Comparison of ENCODE assay signal across 8 cellular contexts in the genomic region with DNA sequence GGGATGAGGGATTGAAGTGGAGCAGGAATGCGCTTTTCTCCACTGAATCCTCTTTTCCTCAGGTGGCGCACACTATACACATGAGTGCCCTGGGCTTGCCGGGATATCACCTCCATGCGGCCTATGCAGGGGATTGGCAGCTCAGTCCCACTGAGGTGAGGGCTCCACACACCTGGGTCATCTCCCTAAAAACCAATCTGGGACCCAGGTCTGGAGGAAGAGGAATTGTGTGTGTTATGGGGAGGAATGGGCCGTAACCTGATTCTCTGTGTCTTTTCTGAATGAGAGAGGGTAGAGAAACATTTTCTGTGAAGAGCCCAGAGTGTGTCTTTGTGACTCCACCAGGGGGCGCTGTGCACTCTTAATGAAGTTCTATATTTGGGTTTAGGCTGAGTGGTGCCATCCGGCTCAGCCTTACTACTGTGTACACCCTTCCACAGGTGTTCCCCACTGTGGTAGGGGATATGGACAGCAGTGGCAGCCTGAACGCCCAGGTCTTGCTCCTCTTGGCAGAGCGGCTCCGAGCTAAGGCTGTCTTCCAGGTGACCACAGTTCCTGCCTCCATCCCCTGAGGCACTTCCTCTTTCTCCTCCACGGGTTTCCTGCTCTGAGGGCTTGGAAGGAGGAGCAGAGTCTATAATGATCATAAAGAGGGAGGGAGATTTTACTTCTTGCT. TPM values are rescaled to one million over a fixed set of nuclear protein-coding genes. Genes with fewer than 3 reads are reported as not detected.
DNase-seq lines count a peak whose midpoint lies in the region; ATAC-seq and TF ChIP-seq lines count a peak whose summit lies in the region.

No MANE protein-coding gene starts in this region.

- H3K27ac ChIP-seq in duodenal mucosa (ENCODE audit: low read depth, low read length) (no peak overlapping the region), lung (ENCODE audit: low read depth in 1 of 2, low read length in 1 of 2) (peak overlapping the region in 1 of 2 donors; percentile 17)

- peak overlapping the region; percentile 61 to 82 for H3K9ac ChIP-seq in duodenal mucosa (ENCODE audit: low read depth in 1 of 2, low read length in 2 of 2)

- TF ChIP-seq CTCF in lung (IDR thresholded peaks at IDR 0.05; ENCODE audit: control extremely low read depth, extremely low read depth) = peak; percentile 80

- H3K9me3 ChIP-seq in duodenal mucosa (ENCODE audit: control insufficient read depth in 1 of 2, low read length in 2 of 2) (no peaks in the 10 kb centered on the region), lung (ENCODE audit: control insufficient read depth in 2 of 2, insufficient read depth in 1 of 2, low read length in 1 of 2) (no peaks in the 10 kb centered on the region)

- peaks cover 37 to 40% of the 10 kb centered on the region in 2 donors for H3K4me1 ChIP-seq in duodenal mucosa (ENCODE audit: control insufficient read depth in 1 of 2, insufficient read depth in 2 of 2, low read length in 2 of 2)
- peaks cover 0 to 10% of the 10 kb centered on the region in 2 donors for H3K4me1 ChIP-seq in lung (ENCODE audit: control insufficient read depth in 2 of 2, insufficient read depth in 2 of 2, low read length in 2 of 2)

- no peaks in the 10 kb centered on the region for H3K27me3 ChIP-seq in duodenal mucosa (ENCODE audit: control insufficient read depth in 1 of 2, insufficient read depth in 2 of 2, low read length in 2 of 2)
- no peaks in the 10 kb centered on the region for H3K27me3 ChIP-seq in lung (ENCODE audit: control insufficient read depth, insufficient read depth)

- H3K36me3 ChIP-seq in duodenal mucosa (ENCODE audit: control insufficient read depth in 1 of 2, insufficient read depth in 2 of 2, low read length in 2 of 2) = peaks cover 22 to 30% of the 10 kb centered on the region in 2 donors
- peaks cover 15 to 24% of the 10 kb centered on the region in 2 donors for H3K36me3 ChIP-seq in lung (ENCODE audit: control insufficient read depth in 2 of 2, insufficient read depth in 2 of 2, low read length in 2 of 2)

- ATAC-seq in HG03571 (IDR thresholded peaks at IDR 0.05; ENCODE audit: unreplicated experiment) (peak; percentile 33), lung (ENCODE audit: insufficient read depth, low FRiP score) (peak; percentile 56)

- DNase-seq in activated gamma-delta T cell treated with Interleukin-2 at 50 U/mL for 16 hours (peak; percentile 93), activated gamma-delta T cell (lab: John Stamatoyannopoulos, UW) (no peak), NCI-H774 (lab: John Stamatoyannopoulos, UW) (peak; percentile 57), lung (ENCODE audit: low spot score) (peak; percentile 86)
- peak; percentile 90 to 93 for DNase-seq in activated CD4-positive, alpha-beta T cell treated with anti-CD3 and anti-CD28 coated beads, Interleukin-2, amount 50 U/mL, for 4 hours
- DNase-seq in stimulated activated CD4-positive, alpha-beta T cell treated with anti-CD3 and anti-CD28 coated beads, Interleukin-4, amount 100 ng/mL, for 24 hours = peak; percentile 92

- WGBS in lung, 2 donors = 33 to 39% methylated on average over 11 of the region's 11 CpGs

- H3K4me3 ChIP-seq in duodenal mucosa (ENCODE audit: low read depth in 1 of 2, low read length in 2 of 2) (peak overlapping the region; percentile 95 to 98), lung (no peak overlapping the region)

RNA-seq across cellular contexts. Expression of a gene that starts 1.5 kb away (rescaled TPM):
- total RNA-seq in lung = 10 to 100 TPM in 1 of 2 donors, 1 to 10 TPM in 1; 4.9 to 13.0 TPM
- 10 to 100 TPM in 1 of 2 donors, 1 to 10 TPM in 1; 6.8 to 11.1 TPM for polyA plus RNA-seq in lung

RNA-seq across cellular contexts. Expression of a gene that starts 3.9 kb away (rescaled TPM):
- total RNA-seq in lung = 1 to 10 TPM in 1 of 2 donors, not detected in 1; 2.3 TPM
- 1 to 10 TPM in 1 of 2 donors, not detected in 1; 1.4 TPM for polyA plus RNA-seq in lung

RNA-seq across cellular contexts. Expression of a gene that starts 10.7 kb away (rescaled TPM):
- total RNA-seq in lung = not detected
- polyA plus RNA-seq in lung = under 1 TPM in 1 of 2 donors, not detected in 1; 0.17 TPM

RNA-seq across cellular contexts. Expression of a gene that starts 12.2 kb away (rescaled TPM):
- total RNA-seq in lung = 100 to 1,000 TPM in 1 of 2 donors, 10 to 100 TPM in 1; 41.6 to 169 TPM
- 1,000 to 10,000 TPM in 1 of 2 donors, 100 to 1,000 TPM in 1; 275 to 1,998 TPM for polyA plus RNA-seq in lung

RNA-seq across cellular contexts. Expression of a gene that starts 25.2 kb away (rescaled TPM):
- total RNA-seq in lung = 100 to 1,000 TPM in 1 of 2 donors, 10 to 100 TPM in 1; 81.0 to 104 TPM
- polyA plus RNA-seq in lung = 10 to 100 TPM; 40.2 to 95.2 TPM
